Comparison of ENCODE assay signal across 1 cellular context in genomic region chr5:55994502-55994997, GRCh38.
TF ChIP-seq lines count a peak whose summit lies in the region.

Gene IL6ST, minus strand, starts transcription at chr5:55994963. Its CDS starts 18,685 bp downstream, at chr5:55976278.

TF ChIP-seq in GM12878, 131 proteins besides CTCF, POLR2A, EP300 and RAD21 (continued from another document and continues in another):
- TF ChIP-seq E4F1 (IDR thresholded peaks at IDR 0.05; ENCODE audit: borderline replicate concordance, partially characterized antibody): no peak
- no peak for TF ChIP-seq SPI1 (IDR thresholded peaks at IDR 0.05; ENCODE audit: borderline replicate concordance, insufficient read depth, low read depth, low read length)
- no peak for TF ChIP-seq SKIL (IDR thresholded peaks at IDR 0.05; ENCODE audit: low read depth, poor library complexity, severe bottlenecking)
- no peak for TF ChIP-seq CEBPZ (IDR thresholded peaks at IDR 0.05; ENCODE audit: low read depth, low read length)
- no peak for TF ChIP-seq SUPT20H (IDR thresholded peaks at IDR 0.05; ENCODE audit: borderline replicate concordance, control insufficient read depth, low read depth, low read length)
- no peak for TF ChIP-seq JUNB (IDR thresholded peaks at IDR 0.05)
- no peak for TF ChIP-seq PAX8 (IDR thresholded peaks at IDR 0.05)
- TF ChIP-seq TCF12 (IDR thresholded peaks at IDR 0.05; ENCODE audit: low read depth, low read length): 0 out of 2 replicates have a peak, but pooled peaks have one; percentile 3
- no peak for TF ChIP-seq MTA3 (IDR thresholded peaks at IDR 0.05; ENCODE audit: borderline replicate concordance, low read length)
- no peak for TF ChIP-seq BCLAF1 (IDR thresholded peaks at IDR 0.05)
- no peak for TF ChIP-seq USF1 (IDR thresholded peaks at IDR 0.05; ENCODE audit: borderline replicate concordance, extremely low read length, insufficient read depth, low read depth, low read length)
- no peak; the same call in 1 of the 2 replicates for TF ChIP-seq GATAD2B (conservative IDR thresholded peaks at IDR 0.05; ENCODE audit: low read depth)
- TF ChIP-seq NKRF (conservative IDR thresholded peaks at IDR 0.05): peak; percentile 80
- no peak for TF ChIP-seq BCL11A (IDR thresholded peaks at IDR 0.05; ENCODE audit: low read depth, low read length)
- TF ChIP-seq ZNF384 (IDR thresholded peaks at IDR 0.05; ENCODE audit: borderline replicate concordance, low read depth, low read length): no peak
- TF ChIP-seq MAX (IDR thresholded peaks at IDR 0.05; ENCODE audit: low read depth, low read length): no peak
- TF ChIP-seq CEBPB (IDR thresholded peaks at IDR 0.05; ENCODE audit: borderline replicate concordance in 1 of 2, low read depth in 2 of 2, low read length in 2 of 2): no peak
- no peak; the same call in none of the 2 replicates for TF ChIP-seq SIN3A (IDR thresholded peaks at IDR 0.05; ENCODE audit: low read depth, low read length)
- peak; percentile 34; the same call in 1 of the 2 replicates for TF ChIP-seq RB1 (IDR thresholded peaks at IDR 0.05; ENCODE audit: borderline replicate concordance)
- no peak for TF ChIP-seq IRF5 (IDR thresholded peaks at IDR 0.05; ENCODE audit: borderline replicate concordance)
- no peak for TF ChIP-seq ZNF622 (IDR thresholded peaks at IDR 0.05)
- TF ChIP-seq SMAD1 (IDR thresholded peaks at IDR 0.05; ENCODE audit: low read depth, partially characterized antibody): no peak
- no peak for TF ChIP-seq HDAC2 (IDR thresholded peaks at IDR 0.05)
- TF ChIP-seq ZBTB33 (IDR thresholded peaks at IDR 0.05): no peak
- TF ChIP-seq E2F4 (IDR thresholded peaks at IDR 0.05; ENCODE audit: low read depth, low read length): no peak
- no peak for TF ChIP-seq FOXM1 (IDR thresholded peaks at IDR 0.05; ENCODE audit: low read depth, low read length)
- no peak for TF ChIP-seq ATF7 (IDR thresholded peaks at IDR 0.05; ENCODE audit: low read depth)
- no peak; the same call in none of the 2 replicates for TF ChIP-seq IKZF1 (conservative IDR thresholded peaks at IDR 0.05)
- TF ChIP-seq IRF4 (IDR thresholded peaks at IDR 0.05; ENCODE audit: low read depth, low read length): no peak
- no peak for TF ChIP-seq MEF2A (IDR thresholded peaks at IDR 0.05; ENCODE audit: insufficient read depth, low read depth, low read length)
- TF ChIP-seq BACH1 (IDR thresholded peaks at IDR 0.05; ENCODE audit: borderline replicate concordance): peak; percentile 89
- no peak for TF ChIP-seq YBX1 (IDR thresholded peaks at IDR 0.05)
- no peak for TF ChIP-seq MYC (IDR thresholded peaks at IDR 0.05; ENCODE audit: insufficient read depth, insufficient read length, insufficient replicate concordance, low read length, severe bottlenecking)
- TF ChIP-seq STAT3 (IDR thresholded peaks at IDR 0.05; ENCODE audit: low read depth, low read length): no peak
- TF ChIP-seq ZBTB4 (CRISPR knock-in tag; IDR thresholded peaks at IDR 0.05): no peak
